28 cellular contexts compared by ENCODE assay signal in genomic region chr2:5563411-5563810, GRCh38.
"Had no signal": no experiment of that assay in that cellular context is flagged by ENCODE, and none has a peak within 500 bp of the region (broad histone marks: within the 10 kb centered on the region; RNA-seq: fewer than 3 reads in every experiment).

No MANE protein-coding gene starts in this region.

- H3K9me3 Mint-ChIP-seq: type B pancreatic cell had no signal

- H3K36me3 Mint-ChIP-seq: stimulated activated effector memory CD8-positive, alpha-beta T cell treated with anti-CD3 and anti-CD28 coated beads, Interleukin-12 subunit alpha, Interleukin-12 subunit beta, amount 100 ng/mL, for 72 hours; stimulated activated memory B cell treated with anti-CD40 and anti-IgM and Interleukin-4, amounts not matched to agents 10 μg/mL and 1 μg/mL and 100 μg/mL, for 72 hours; stimulated activated naive B cell treated with anti-CD40 and anti-IgM and Interleukin-4, amounts not matched to agents 10 μg/mL and 1 μg/mL and 100 μg/mL, for 72 hours; type B pancreatic cell had no signal

- H3K4me3 Mint-ChIP-seq: stimulated activated effector memory CD8-positive, alpha-beta T cell treated with anti-CD3 and anti-CD28 coated beads, Interleukin-12 subunit alpha, Interleukin-12 subunit beta, amount 100 ng/mL, for 72 hours; stimulated activated memory B cell treated with anti-CD40 and anti-IgM and Interleukin-4, amounts not matched to agents 10 μg/mL and 1 μg/mL and 100 μg/mL, for 72 hours; stimulated activated naive B cell treated with anti-CD40 and anti-IgM and Interleukin-4, amounts not matched to agents 10 μg/mL and 1 μg/mL and 100 μg/mL, for 72 hours; stimulated activated naive CD8-positive, alpha-beta T cell treated with anti-CD3 and anti-CD28 coated beads, Interleukin-15, amount 100 ng/mL, for 72 hours; stimulated activated naive CD8-positive, alpha-beta T cell treated with anti-CD3 and anti-CD28 coated beads, Interleukin-15, Interleukin-2, amounts not matched to agents 100 ng/mL and 50 ng/mL, for 24 hours; type B pancreatic cell had no signal

- H3K4me1 ChIP-seq: stomach, suprapubic skin, testis, transverse colon, upper lobe of left lung, upper lobe of right lung, uterus had no signal

- DNase-seq: stimulated activated CD4-positive, alpha-beta T cell treated with anti-CD3 and anti-CD28 coated beads, Interleukin-2, amount 100 ng/mL, for 48 hours; stimulated activated CD4-positive, alpha-beta T cell treated with anti-CD3 and anti-CD28 coated beads, Interleukin-4, amount 100 ng/mL, for 1 hour; stimulated activated CD4-positive, alpha-beta T cell treated with anti-CD3 and anti-CD28 coated beads, Interleukin-4, amount 100 ng/mL, for 24 hours; stimulated activated CD4-positive, alpha-beta T cell treated with anti-CD3 and anti-CD28 coated beads, Interleukin-4, amount 100 ng/mL, for 4 hours; stimulated activated CD8-positive, alpha-beta memory T cell treated with anti-CD3 and anti-CD28 coated beads, Interleukin-4, amount 100 ng/mL, for 48 hours; stimulated activated naive B cell treated with anti-CD40 and anti-IgM and Interleukin-4, amounts not matched to agents 10 μg/mL and 1 μg/mL and 100 μg/mL, for 72 hours; stimulated activated naive CD4-positive, alpha-beta T cell; stimulated activated naive CD4-positive, alpha-beta T cell treated with Interleukin-2 at 50 U/mL for 16 hours; stimulated activated naive CD8-positive, alpha-beta T cell treated with anti-CD3 and anti-CD28 coated beads, Interleukin-15, amount 100 ng/mL, for 72 hours; stimulated activated naive CD8-positive, alpha-beta T cell treated with anti-CD3 and anti-CD28 coated beads, Interleukin-15, Interleukin-2, amounts not matched to agents 100 U/mL and 50 U/mL, for 24 hours; stomach; substantia nigra; testis; thyroid gland; tibial artery; transverse colon; trophoblast cell; upper lobe of right lung; uterus had no signal

- H3K4me3 ChIP-seq: stomach, suprapubic skin, testis, thoracic aorta, thyroid gland, tibial artery, tibial nerve, transverse colon, upper lobe of left lung, upper lobe of right lung, uterus, vagina had no signal

- H3K27me3 ChIP-seq: stomach, suprapubic skin, testis, thyroid gland, tibial artery, tibial nerve, transverse colon, upper lobe of left lung, upper lobe of right lung, uterus, vagina had no signal

- H3K27ac Mint-ChIP-seq: stimulated activated effector memory CD8-positive, alpha-beta T cell treated with anti-CD3 and anti-CD28 coated beads, Interleukin-12 subunit alpha, Interleukin-12 subunit beta, amount 100 ng/mL, for 72 hours; stimulated activated memory B cell treated with anti-CD40 and anti-IgM and Interleukin-4, amounts not matched to agents 10 μg/mL and 1 μg/mL and 100 μg/mL, for 72 hours; stimulated activated naive B cell treated with anti-CD40 and anti-IgM and Interleukin-4, amounts not matched to agents 10 μg/mL and 1 μg/mL and 100 μg/mL, for 72 hours; stimulated activated naive CD8-positive, alpha-beta T cell treated with anti-CD3 and anti-CD28 coated beads, Interleukin-15, amount 100 ng/mL, for 72 hours; stimulated activated naive CD8-positive, alpha-beta T cell treated with anti-CD3 and anti-CD28 coated beads, Interleukin-15, Interleukin-2, amounts not matched to agents 100 ng/mL and 50 ng/mL, for 24 hours; type B pancreatic cell had no signal

- H3K27ac ChIP-seq: stomach, suprapubic skin, testis, thoracic aorta, thyroid gland, tibial artery, tibial nerve, transverse colon, upper lobe of left lung, upper lobe of right lung, uterus, vagina had no signal

- H3K27me3 Mint-ChIP-seq: stimulated activated memory B cell treated with anti-CD40 and anti-IgM and Interleukin-4, amounts not matched to agents 10 μg/mL and 1 μg/mL and 100 μg/mL, for 72 hours; stimulated activated naive B cell treated with anti-CD40 and anti-IgM and Interleukin-4, amounts not matched to agents 10 μg/mL and 1 μg/mL and 100 μg/mL, for 72 hours; stimulated activated naive CD8-positive, alpha-beta T cell treated with anti-CD3 and anti-CD28 coated beads, Interleukin-15, amount 100 ng/mL, for 72 hours; stimulated activated naive CD8-positive, alpha-beta T cell treated with anti-CD3 and anti-CD28 coated beads, Interleukin-15, Interleukin-2, amounts not matched to agents 100 ng/mL and 50 ng/mL, for 24 hours; type B pancreatic cell had no signal

- H3K4me1 Mint-ChIP-seq: stimulated activated effector memory CD8-positive, alpha-beta T cell treated with anti-CD3 and anti-CD28 coated beads, Interleukin-12 subunit alpha, Interleukin-12 subunit beta, amount 100 ng/mL, for 72 hours; stimulated activated memory B cell treated with anti-CD40 and anti-IgM and Interleukin-4, amounts not matched to agents 10 μg/mL and 1 μg/mL and 100 μg/mL, for 72 hours; stimulated activated naive B cell treated with anti-CD40 and anti-IgM and Interleukin-4, amounts not matched to agents 10 μg/mL and 1 μg/mL and 100 μg/mL, for 72 hours; stimulated activated naive CD8-positive, alpha-beta T cell treated with anti-CD3 and anti-CD28 coated beads, Interleukin-15, amount 100 ng/mL, for 72 hours had no signal

- H3K36me3 ChIP-seq: stomach, suprapubic skin, thoracic aorta, thyroid gland, tibial artery, tibial nerve, transverse colon, upper lobe of left lung, upper lobe of right lung, uterus, vagina had no signal

- H3K9me3 ChIP-seq: stomach, suprapubic skin, testis, thoracic aorta, thyroid gland, tibial artery, transverse colon, upper lobe of left lung, upper lobe of right lung, uterus, vagina had no signal
